In the genomic region with DNA sequence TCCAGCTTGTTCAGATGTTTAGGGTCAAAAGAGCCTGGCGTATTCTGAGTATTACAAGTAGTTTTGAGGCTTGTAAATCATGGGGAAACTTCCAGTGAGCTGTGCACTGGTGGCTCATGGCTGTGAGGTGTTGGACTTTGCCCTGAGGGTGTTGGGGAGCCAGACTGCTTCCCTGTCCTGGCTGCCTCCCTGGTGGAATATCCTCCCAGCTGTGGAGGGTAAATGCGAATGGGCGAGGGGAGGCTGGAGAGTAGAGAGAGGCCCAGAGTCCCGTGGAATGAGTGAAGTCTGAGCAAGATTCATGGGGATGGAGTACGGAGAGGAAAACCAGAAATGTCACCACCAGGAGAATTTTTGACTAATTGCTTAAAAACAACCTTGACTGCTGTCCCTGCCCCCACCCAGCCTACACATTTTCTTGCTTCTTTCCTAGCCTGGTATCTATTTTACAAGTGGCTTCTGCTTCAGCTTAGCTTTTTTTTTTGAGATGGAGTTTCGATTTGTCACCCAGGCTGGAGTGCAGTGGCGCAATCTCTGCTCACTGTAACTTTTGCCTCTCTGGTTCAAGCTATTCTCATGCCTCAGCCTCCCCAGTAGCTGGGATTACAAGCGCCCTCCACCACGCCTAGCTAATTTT, we compare ENCODE assay signal across 9 cellular contexts. TPM values are rescaled to one million over a fixed set of nuclear protein-coding genes. Genes with fewer than 3 reads are reported as not detected.
DNase-seq lines count a peak whose midpoint lies in the region; ATAC-seq and TF ChIP-seq lines count a peak whose summit lies in the region.
"Had no signal": no experiment of that assay in that cellular context is flagged by ENCODE, and none has a peak within 500 bp of the region (broad histone marks: within the 10 kb centered on the region; RNA-seq: fewer than 3 reads in every experiment).

No MANE protein-coding gene starts in this region.

- DNase-seq in HuH-7 (ENCODE audit: low spot score) (peak; percentile 42), immature natural killer cell (no peak), testis (no peak), OCI-M1 (lab: John Stamatoyannopoulos, UW) (no peak), HUDEP-2 (lab: John Stamatoyannopoulos, UW; ENCODE audit: unreplicated experiment in 76 of 76) (no peak)
- no peak for DNase-seq in activated CD8-positive, alpha-beta T cell treated with anti-CD3 and anti-CD28 coated beads, Interleukin-2, amount 10 ng/mL, durations not matched to agents 7 days and 5 days

- TF ChIP-seq POLR2A in testis (IDR thresholded peaks at IDR 0.05) = no peak

- CTCF ChIA-PET in activated CD8-positive, alpha-beta T cell treated with anti-CD3 and anti-CD28 coated beads, Interleukin-2, amount 10 ng/mL, durations not matched to agents 7 days and 5 days (lab: Charles Lee) = interaction anchor here (1.1 to 3.5 kb wide), 8 partner anchors 9 to 64 kb away, joined by 3 to 27 read pairs (median 7); a partner anchor contains a TSS

- H3K27me3 ChIP-seq in testis = no peaks in the 10 kb centered on the region

- peaks cover 12% of the 10 kb centered on the region for H3K4me1 ChIP-seq in testis

- H3K27ac Mint-ChIP-seq in activated CD8-positive, alpha-beta T cell treated with anti-CD3 and anti-CD28 coated beads, Interleukin-2, amount 10 ng/mL, durations not matched to agents 7 days and 5 days = peak overlapping the region; percentile 84
- H3K27ac Mint-ChIP-seq in immature natural killer cell = peak overlapping the region; percentile 37 to 87 (median 82)
- H3K27ac Mint-ChIP-seq in stimulated activated memory B cell treated with anti-CD40 and anti-IgM and Interleukin-4, amounts not matched to agents 10 μg/mL and 1 μg/mL and 100 μg/mL, for 72 hours = peak overlapping the region; percentile 86

- intact Hi-C loops in testis (cut with DNase I; ENCODE audit: low total_unique reads) = no loop called here

- peaks cover 71% of the 10 kb centered on the region for H3K36me3 Mint-ChIP-seq in activated CD8-positive, alpha-beta T cell treated with anti-CD3 and anti-CD28 coated beads, Interleukin-2, amount 10 ng/mL, durations not matched to agents 7 days and 5 days (ENCODE audit: low read depth)
- peaks cover 11 to 27% (median 15%) of the 10 kb centered on the region in 3 donors for H3K36me3 Mint-ChIP-seq in immature natural killer cell
- H3K36me3 Mint-ChIP-seq in stimulated activated memory B cell treated with anti-CD40 and anti-IgM and Interleukin-4, amounts not matched to agents 10 μg/mL and 1 μg/mL and 100 μg/mL, for 72 hours = peaks cover 61% of the 10 kb centered on the region

- H3K36me3 ChIP-seq in testis (ENCODE audit: low read depth, missing control alignments) = no peaks in the 10 kb centered on the region

- H3K27ac ChIP-seq in testis = no peak overlapping the region

- ATAC-seq in activated CD8-positive, alpha-beta T cell treated with anti-CD3 and anti-CD28 coated beads, Interleukin-2, amount 10 ng/mL, durations not matched to agents 7 days and 5 days = no peak
- ATAC-seq in stimulated activated memory B cell treated with anti-CD40 and anti-IgM and Interleukin-4, amounts not matched to agents 10 μg/mL and 1 μg/mL and 100 μg/mL, for 72 hours = no peak
- no peak for ATAC-seq in HG02885 (IDR thresholded peaks at IDR 0.05; ENCODE audit: poor library complexity, unreplicated experiment)

- peak overlapping the region; percentile 76 for H3K4me3 Mint-ChIP-seq in activated CD8-positive, alpha-beta T cell treated with anti-CD3 and anti-CD28 coated beads, Interleukin-2, amount 10 ng/mL, durations not matched to agents 7 days and 5 days
- peak overlapping the region; percentile 27 to 81 (median 72) for H3K4me3 Mint-ChIP-seq in immature natural killer cell
- H3K4me3 Mint-ChIP-seq in stimulated activated memory B cell treated with anti-CD40 and anti-IgM and Interleukin-4, amounts not matched to agents 10 μg/mL and 1 μg/mL and 100 μg/mL, for 72 hours = peak overlapping the region; percentile 80

- H3K9me3 Mint-ChIP-seq in activated CD8-positive, alpha-beta T cell treated with anti-CD3 and anti-CD28 coated beads, Interleukin-2, amount 10 ng/mL, durations not matched to agents 7 days and 5 days (ENCODE audit: insufficient read depth) = no peaks in the 10 kb centered on the region
- no peaks in the 10 kb centered on the region for H3K9me3 Mint-ChIP-seq in immature natural killer cell
- no peaks in the 10 kb centered on the region for H3K9me3 Mint-ChIP-seq in stimulated activated memory B cell treated with anti-CD40 and anti-IgM and Interleukin-4, amounts not matched to agents 10 μg/mL and 1 μg/mL and 100 μg/mL, for 72 hours

- WGBS in testis, 2 donors = 77 to 84% methylated on average over 9 of the region's 9 CpGs

- H3K4me3 ChIP-seq in testis = no peak overlapping the region

- no peaks in the 10 kb centered on the region for H3K9me3 ChIP-seq in testis

- H3K27me3 Mint-ChIP-seq in activated CD8-positive, alpha-beta T cell treated with anti-CD3 and anti-CD28 coated beads, Interleukin-2, amount 10 ng/mL, durations not matched to agents 7 days and 5 days (ENCODE audit: low read depth) = no peaks in the 10 kb centered on the region
- H3K27me3 Mint-ChIP-seq in immature natural killer cell (ENCODE audit: low read depth in 3 of 3) = peaks cover 11 to 15% (median 14%) of the 10 kb centered on the region in 3 donors
- H3K27me3 Mint-ChIP-seq in stimulated activated memory B cell treated with anti-CD40 and anti-IgM and Interleukin-4, amounts not matched to agents 10 μg/mL and 1 μg/mL and 100 μg/mL, for 72 hours = no peaks in the 10 kb centered on the region

- peaks cover 57% of the 10 kb centered on the region for H3K4me1 Mint-ChIP-seq in activated CD8-positive, alpha-beta T cell treated with anti-CD3 and anti-CD28 coated beads, Interleukin-2, amount 10 ng/mL, durations not matched to agents 7 days and 5 days (ENCODE audit: low read depth)
- peaks cover 57 to 68% of the 10 kb centered on the region in 2 donors for H3K4me1 Mint-ChIP-seq in immature natural killer cell
- H3K4me1 Mint-ChIP-seq in stimulated activated memory B cell treated with anti-CD40 and anti-IgM and Interleukin-4, amounts not matched to agents 10 μg/mL and 1 μg/mL and 100 μg/mL, for 72 hours = peaks cover 46% of the 10 kb centered on the region

- TF ChIP-seq CTCF in testis (IDR thresholded peaks at IDR 0.05) = no peak

- POLR2A ChIA-PET in activated CD8-positive, alpha-beta T cell treated with anti-CD3 and anti-CD28 coated beads, Interleukin-2, amount 10 ng/mL, durations not matched to agents 7 days and 5 days (lab: Charles Lee) = interaction anchor here (1.0 to 10.1 kb wide), 5 partner anchors 11 to 51 kb away, joined by 3 to 94 read pairs (median 4); a partner anchor contains a TSS

RNA-seq across cellular contexts. Expression of a gene that starts 3.7 kb away (rescaled TPM):
- 100 to 1,000 TPM; 175 to 183 TPM for total RNA-seq in activated CD8-positive, alpha-beta T cell treated with anti-CD3 and anti-CD28 coated beads, Interleukin-2, amount 10 ng/mL, durations not matched to agents 7 days and 5 days
- polyA plus RNA-seq in immature natural killer cell (10 to 100 TPM; 28.9 to 78.7 (median 39.2) TPM), testis (ENCODE audit: insufficient read depth, low read depth, low replicate concordance) (67.8 TPM)
- total RNA-seq in testis = 10 to 100 TPM; 89.8 to 91.5 TPM

RNA-seq across cellular contexts. Expression of a gene that starts 4.5 kb away (rescaled TPM):
- 10 to 100 TPM; 15.2 to 17.1 TPM for total RNA-seq in activated CD8-positive, alpha-beta T cell treated with anti-CD3 and anti-CD28 coated beads, Interleukin-2, amount 10 ng/mL, durations not matched to agents 7 days and 5 days
- polyA plus RNA-seq in immature natural killer cell = 1 to 10 TPM in 2 of 3 donors, not detected in 1; 3.1 to 6.2 TPM
- 10 to 100 TPM; 17.7 to 21.5 TPM for total RNA-seq in testis
- polyA plus RNA-seq in testis (ENCODE audit: insufficient read depth, low read depth, low replicate concordance) = 14.8 TPM

RNA-seq across cellular contexts. Expression of a gene that starts 20.6 kb away (rescaled TPM):
- not detected for total RNA-seq in activated CD8-positive, alpha-beta T cell treated with anti-CD3 and anti-CD28 coated beads, Interleukin-2, amount 10 ng/mL, durations not matched to agents 7 days and 5 days
- polyA plus RNA-seq in immature natural killer cell (not detected), testis (ENCODE audit: insufficient read depth, low read depth, low replicate concordance) (2.9 TPM)
- 1 to 10 TPM; 2.4 to 2.8 TPM for total RNA-seq in testis
- total RNA-seq: subcutaneous adipose tissue had no signal

RNA-seq across cellular contexts. Expression of a gene that starts 23.3 kb away (rescaled TPM):
- total RNA-seq in activated CD8-positive, alpha-beta T cell treated with anti-CD3 and anti-CD28 coated beads, Interleukin-2, amount 10 ng/mL, durations not matched to agents 7 days and 5 days = 10 to 100 TPM; 50.2 to 53.1 TPM
- polyA plus RNA-seq in immature natural killer cell = 100 to 1,000 TPM; 129 to 151 (median 150) TPM
- 10 to 100 TPM; 44.7 to 49.3 TPM for total RNA-seq in testis
- polyA plus RNA-seq in testis (ENCODE audit: insufficient read depth, low read depth, low replicate concordance) = 46.7 TPM

RNA-seq across cellular contexts. Expression of a gene that starts 37.8 kb away (rescaled TPM):
- 1 to 10 TPM; 4.7 to 5.3 TPM for total RNA-seq in activated CD8-positive, alpha-beta T cell treated with anti-CD3 and anti-CD28 coated beads, Interleukin-2, amount 10 ng/mL, durations not matched to agents 7 days and 5 days
- 1 to 10 TPM; 3.8 to 8.1 (median 4.5) TPM for polyA plus RNA-seq in immature natural killer cell
- total RNA-seq in testis = 10 to 100 TPM; 19.2 to 20.8 TPM
- 11.6 TPM for polyA plus RNA-seq in testis (ENCODE audit: insufficient read depth, low read depth, low replicate concordance)
